Comparison of ENCODE assay signal across 9 cellular contexts in genomic region chr12:121577443-121578180, GRCh38. TPM values are rescaled to one million over a fixed set of nuclear protein-coding genes. Genes with fewer than 3 reads are reported as not detected.
DNase-seq lines count a peak whose midpoint lies in the region; ATAC-seq and TF ChIP-seq lines count a peak whose summit lies in the region.
"Had no signal": no experiment of that assay in that cellular context is flagged by ENCODE, and none has a peak within 500 bp of the region (broad histone marks: within the 10 kb centered on the region; RNA-seq: fewer than 3 reads in every experiment).

No MANE protein-coding gene starts in this region.

- peaks cover 36% of the 10 kb centered on the region for H3K36me3 ChIP-seq in BLaER1
- H3K36me3 ChIP-seq in HUES64 (ENCODE audit: insufficient read depth, low read length) = peaks cover 27% of the 10 kb centered on the region
- peaks cover 0 to 6% of the 10 kb centered on the region in 2 donors for H3K36me3 ChIP-seq in duodenal mucosa (ENCODE audit: control insufficient read depth in 1 of 2, insufficient read depth in 2 of 2, low read length in 2 of 2)

- H3K9me3 ChIP-seq in BLaER1 (no peaks in the 10 kb centered on the region), HUES64 (ENCODE audit: insufficient read depth, low read depth, low read length) (no peaks in the 10 kb centered on the region), duodenal mucosa (ENCODE audit: control insufficient read depth in 1 of 2, low read length in 2 of 2) (no peaks in the 10 kb centered on the region)

- H4K20me1 ChIP-seq in BLaER1 = no peaks in the 10 kb centered on the region

- H3K27ac ChIP-seq in BLaER1 = peak overlapping the region; percentile 90
- peak overlapping the region; percentile 99 for H3K27ac ChIP-seq in HUES64 (ENCODE audit: low read depth, low read length)
- H3K27ac ChIP-seq in duodenal mucosa (ENCODE audit: low read depth, low read length) = peak overlapping the region; percentile 13

- no peaks in the 10 kb centered on the region for H3K9me3 Mint-ChIP-seq in neural crest cell

- peak overlapping the region; percentile 78 for H3K4me3 ChIP-seq in BLaER1
- H3K4me3 ChIP-seq in HUES64 (ENCODE audit: low read length) = peak overlapping the region; percentile 76
- H3K4me3 ChIP-seq in duodenal mucosa (ENCODE audit: low read depth in 1 of 2, low read length in 2 of 2) = peak overlapping the region; percentile 67 to 74

- TF ChIP-seq CTCF in neural crest cell (conservative IDR thresholded peaks at IDR 0.05) = no peak

- WGBS in HUES64 = 4% methylated on average over 10 of the region's 10 CpGs

- H3K27me3 ChIP-seq in BLaER1 (no peaks in the 10 kb centered on the region), HUES64 (ENCODE audit: insufficient read depth, low read length) (no peaks in the 10 kb centered on the region), duodenal mucosa (ENCODE audit: control insufficient read depth in 1 of 2, insufficient read depth in 2 of 2, low read length in 2 of 2) (no peaks in the 10 kb centered on the region)

- H3K9ac ChIP-seq in BLaER1 (peak overlapping the region; percentile 90), HUES64 (ENCODE audit: low read depth, low read length) (peak overlapping the region; percentile 89), duodenal mucosa (ENCODE audit: low read depth in 1 of 2, low read length in 2 of 2) (peak overlapping the region; percentile 43 to 61)

- H3K4me1 Mint-ChIP-seq in neural crest cell = peaks cover 67% of the 10 kb centered on the region

- no peaks in the 10 kb centered on the region for H3K27me3 Mint-ChIP-seq in neural crest cell (ENCODE audit: low read depth)

- peak overlapping the region; percentile 91 for H3K4me3 Mint-ChIP-seq in neural crest cell

- H3K27ac Mint-ChIP-seq in neural crest cell (ENCODE audit: unreplicated experiment) = peak overlapping the region; percentile 32

- ATAC-seq in HG02588 (IDR thresholded peaks at IDR 0.05; ENCODE audit: unreplicated experiment) = no peak

- H3K4me1 ChIP-seq in BLaER1 (peaks cover 71% of the 10 kb centered on the region), HUES64 (ENCODE audit: insufficient read depth, low read length) (peaks cover 27% of the 10 kb centered on the region), duodenal mucosa (ENCODE audit: control insufficient read depth in 1 of 2, insufficient read depth in 2 of 2, low read length in 2 of 2) (peaks cover 53 to 62% of the 10 kb centered on the region in 2 donors)

- H3K36me3 Mint-ChIP-seq in neural crest cell (ENCODE audit: low read depth) = peaks cover 4% of the 10 kb centered on the region

- peak overlapping the region; percentile 91 for H3K4me2 ChIP-seq in BLaER1

- DNase-seq in neural crest cell (ENCODE audit: low read depth, low spot score) (no peak), OCI-M1 (lab: John Stamatoyannopoulos, UW) (no peak), iPS-NIHi7 (ENCODE audit: extremely low spot score) (no peak), NCI-H1105 (lab: John Stamatoyannopoulos, UW) (no peak)
- DNase-seq: stimulated activated CD4-positive, alpha-beta T cell treated with anti-CD3 and anti-CD28 coated beads, Interleukin-1b, Interleukin-23, amount 100 ng/mL, for 48 hours had no signal

RNA-seq across cellular contexts. Expression of gene KDM2B, which starts 3.2 kb away (rescaled TPM):
- polyA plus RNA-seq in HUES64 (2013, experiment 1 of 2) = 83.7 TPM
- polyA plus RNA-seq in HUES64 (2013, experiment 2 of 2) = 82.7 TPM
- 79.2 and 85.6 TPM in 2 replicates for total RNA-seq in neural crest cell

RNA-seq across cellular contexts. Expression of gene ORAI1, which starts 48.7 kb away (rescaled TPM):
- polyA plus RNA-seq in HUES64 (2013, experiment 1 of 2) = 14.5 TPM
- 15.8 TPM for polyA plus RNA-seq in HUES64 (2013, experiment 2 of 2)
- total RNA-seq in neural crest cell = 13.7 and 15.1 TPM in 2 replicates

Comparison
In these comparisons a context has a peak if more than half of its experiments do, and no peak if none do; other contexts are left out.
1. H3K27ac ChIP-seq: peak in every context shown above with its lines; median percentile 99 in HUES64; 90 in BLaER1; 13 in duodenal mucosa.